Comparison of ENCODE assay signal across 8 cellular contexts in genomic region chr10:5685764-5686240, GRCh38. TPM values are rescaled to one million over a fixed set of nuclear protein-coding genes. Genes with fewer than 3 reads are reported as not detected.
DNase-seq lines count a peak whose midpoint lies in the region; ATAC-seq, FAIRE-seq and TF ChIP-seq lines count a peak whose summit lies in the region.

No MANE protein-coding gene starts in this region.

- CTCF ChIA-PET in HepG2 (lab: Yijun Ruan, JAX; ENCODE audit: low intra/inter-chr PET ratio, low total read pairs): interaction anchor here (1.7 kb wide), 1 partner anchor 56 kb away, joined by 4 read pairs; no protein-coding TSS in a partner anchor

- 1% methylated on average over 10 of the region's 10 CpGs for WGBS in HepG2 (ENCODE audit: low lambda C conversion rate)
- 5 to 6% methylated on average over 10 of the region's 10 CpGs for WGBS in upper lobe of left lung, 2 donors

- H3K4me3 ChIP-seq in HepG2 (replicated peaks in 1 of 3; ENCODE audit: insufficient read depth in 1 of 3, low read depth in 2 of 3, low read length in 3 of 3): peak overlapping the region; percentile 86 to 94 (median 89)
- H3K4me3 ChIP-seq in upper lobe of left lung: peak overlapping the region; percentile 66 to 100 (median 88)

- no peak for TF ChIP-seq RAD21 in HepG2 (CRISPR knock-in tag; IDR thresholded peaks at IDR 0.05)

- peak overlapping the region; percentile 93 for H3K27ac Mint-ChIP-seq in stimulated activated naive CD8-positive, alpha-beta T cell treated with anti-CD3 and anti-CD28 coated beads, Interleukin-15, Interleukin-2, amounts not matched to agents 100 ng/mL and 50 ng/mL, for 24 hours
- H3K27ac Mint-ChIP-seq in activated naive CD8-positive, alpha-beta T cell treated with anti-CD3 and anti-CD28 coated beads for 36 hours: peak overlapping the region; percentile 95

- in situ Hi-C loops in HepG2 (cut with HindIII; ENCODE audit: extremely low pct_ligation_motif_present, low pct_unique_long_range_greater_than_20kb): no loop called here

- no peak for TF ChIP-seq POLR2A in HepG2 (IDR thresholded peaks at IDR 0.05; ENCODE audit: insufficient read depth in 1 of 2, low read depth in 2 of 2, low read length in 2 of 2)
- TF ChIP-seq POLR2A in upper lobe of left lung (IDR thresholded peaks at IDR 0.05): no peak

- H3K27me3 Mint-ChIP-seq in stimulated activated naive CD8-positive, alpha-beta T cell treated with anti-CD3 and anti-CD28 coated beads, Interleukin-15, Interleukin-2, amounts not matched to agents 100 ng/mL and 50 ng/mL, for 24 hours: no peaks in the 10 kb centered on the region
- peaks cover 3% of the 10 kb centered on the region for H3K27me3 Mint-ChIP-seq in activated naive CD8-positive, alpha-beta T cell treated with anti-CD3 and anti-CD28 coated beads for 36 hours

- H3K36me3 ChIP-seq in HepG2 (replicated peaks in 1 of 2; ENCODE audit: control insufficient read depth in 1 of 2, insufficient read depth in 2 of 2, low read length in 2 of 2) (no peaks in the 10 kb centered on the region), upper lobe of left lung (no peaks in the 10 kb centered on the region)

- no peak overlapping the region for H2AFZ ChIP-seq in HepG2 (ENCODE audit: low read length)

- H3K9me3 ChIP-seq in HepG2 (ENCODE audit: low read length): no peaks in the 10 kb centered on the region
- H3K9me3 ChIP-seq in upper lobe of left lung: no peaks in the 10 kb centered on the region

- H3K79me2 ChIP-seq in HepG2 (ENCODE audit: insufficient read depth, low read length): peaks cover 60% of the 10 kb centered on the region

- H3K4me1 ChIP-seq in HepG2 (ENCODE audit: insufficient read depth, low read length) (peaks cover 60% of the 10 kb centered on the region), upper lobe of left lung (peaks cover 14 to 32% (median 20%) of the 10 kb centered on the region in 4 donors)

- H3K9ac ChIP-seq in HepG2 (ENCODE audit: insufficient read depth, low read depth, low read length): peak overlapping the region; percentile 92

- POLR2A ChIA-PET in HepG2 (lab: Yijun Ruan, JAX): interaction anchor here (2.1 kb wide), 1 partner anchor 204 kb away, joined by 11 read pairs; the partner anchor contains the start of genes ANKRD16 and FBH1

- DNase-seq in stimulated activated naive CD8-positive, alpha-beta T cell treated with anti-CD3 and anti-CD28 coated beads, Interleukin-15, Interleukin-2, amounts not matched to agents 100 U/mL and 50 U/mL, for 24 hours: no peak
- no peak for DNase-seq in activated naive CD8-positive, alpha-beta T cell treated with anti-CD3 and anti-CD28 coated beads for 36 hours
- DNase-seq in HepG2 (ENCODE audit: low spot score): no peak
- DNase-seq in upper lobe of left lung: no peak
- no peak for DNase-seq in NCI-H187 treated with DMSO at 0.1 percent for 48 hours (lab: John Stamatoyannopoulos, UW)
- DNase-seq in activated CD4-positive, alpha-beta T cell treated with anti-CD3 and anti-CD28 coated beads for 48 hours: no peak

- peaks cover 30% of the 10 kb centered on the region for H3K36me3 Mint-ChIP-seq in stimulated activated naive CD8-positive, alpha-beta T cell treated with anti-CD3 and anti-CD28 coated beads, Interleukin-15, Interleukin-2, amounts not matched to agents 100 ng/mL and 50 ng/mL, for 24 hours (ENCODE audit: low read depth)
- H3K36me3 Mint-ChIP-seq in activated naive CD8-positive, alpha-beta T cell treated with anti-CD3 and anti-CD28 coated beads for 36 hours: peaks cover 27% of the 10 kb centered on the region

- no peak for FAIRE-seq in HepG2 (lab: Jason Lieb, UNC)

- peak overlapping the region; percentile 79 for H3K4me2 ChIP-seq in HepG2 (ENCODE audit: low read depth, low read length)

- TF ChIP-seq EP300 in HepG2 (IDR thresholded peaks at IDR 0.05; ENCODE audit: low read depth in 2 of 2, low read length in 2 of 2) (no peak), HepG2 (CRISPR knock-in tag; IDR thresholded peaks at IDR 0.05; ENCODE audit: borderline replicate concordance) (no peak), upper lobe of left lung (IDR thresholded peaks at IDR 0.05) (no peak)

- ATAC-seq in stimulated activated naive CD8-positive, alpha-beta T cell treated with anti-CD3 and anti-CD28 coated beads, Interleukin-15, Interleukin-2, amounts not matched to agents 100 U/mL and 50 U/mL, for 24 hours: no peak
- ATAC-seq in HepG2 (0 out of 3 replicates have a peak, but pooled peaks have one; percentile 5), upper lobe of left lung (ENCODE audit: low FRiP score in 2 of 2) (no peak), HG03280 (IDR thresholded peaks at IDR 0.05; ENCODE audit: unreplicated experiment) (no peak)

- BruUV-seq in HepG2 (replicated peaks; lab: Mats Ljungman, UMichigan): TSS peak; percentile 61

- H3K27me3 ChIP-seq in HepG2 (ENCODE audit: control insufficient read depth in 1 of 2, insufficient read depth in 2 of 2, low read length in 2 of 2): no peaks in the 10 kb centered on the region; a peak in 2 of 5 replicates
- H3K27me3 ChIP-seq in upper lobe of left lung: no peaks in the 10 kb centered on the region

- TF ChIP-seq CTCF in HepG2 (CRISPR knock-in tag; IDR thresholded peaks at IDR 0.05): no peak
- no peak for TF ChIP-seq CTCF in upper lobe of left lung (IDR thresholded peaks at IDR 0.05)

- H4K20me1 ChIP-seq in HepG2 (ENCODE audit: insufficient read depth, low read length): peaks cover 12% of the 10 kb centered on the region; the same call in 1 of the 2 replicates

- intact Hi-C loops in HepG2 (cut with micrococcal nuclease; ENCODE audit: unreplicated experiment): loop anchor here (2.0 kb wide), 1 partner anchor 25 kb away; no protein-coding TSS in a partner anchor

- H3K9me3 Mint-ChIP-seq in stimulated activated naive CD8-positive, alpha-beta T cell treated with anti-CD3 and anti-CD28 coated beads, Interleukin-15, Interleukin-2, amounts not matched to agents 100 ng/mL and 50 ng/mL, for 24 hours: peaks cover 3% of the 10 kb centered on the region
- no peaks in the 10 kb centered on the region for H3K9me3 Mint-ChIP-seq in activated naive CD8-positive, alpha-beta T cell treated with anti-CD3 and anti-CD28 coated beads for 36 hours

- H3K4me3 Mint-ChIP-seq in stimulated activated naive CD8-positive, alpha-beta T cell treated with anti-CD3 and anti-CD28 coated beads, Interleukin-15, Interleukin-2, amounts not matched to agents 100 ng/mL and 50 ng/mL, for 24 hours: peak overlapping the region; percentile 96
- H3K4me3 Mint-ChIP-seq in activated naive CD8-positive, alpha-beta T cell treated with anti-CD3 and anti-CD28 coated beads for 36 hours: peak overlapping the region; percentile 93

- peak overlapping the region; percentile 86 for H3K27ac ChIP-seq in HepG2 (ENCODE audit: extremely low read length, insufficient read depth, low read length)
- H3K27ac ChIP-seq in upper lobe of left lung: peak overlapping the region; percentile 90 to 93 (median 91)

- peaks cover 68% of the 10 kb centered on the region for H3K4me1 Mint-ChIP-seq in stimulated activated naive CD8-positive, alpha-beta T cell treated with anti-CD3 and anti-CD28 coated beads, Interleukin-15, Interleukin-2, amounts not matched to agents 100 ng/mL and 50 ng/mL, for 24 hours (ENCODE audit: low read depth)
- peaks cover 42% of the 10 kb centered on the region for H3K4me1 Mint-ChIP-seq in activated naive CD8-positive, alpha-beta T cell treated with anti-CD3 and anti-CD28 coated beads for 36 hours

RNA-seq across cellular contexts. Expression of gene TASOR2, which starts 1.2 kb away (rescaled TPM):
- 10 to 100 TPM; 63.4 to 63.9 TPM for total RNA-seq in activated naive CD8-positive, alpha-beta T cell treated with anti-CD3 and anti-CD28 coated beads for 36 hours
- total RNA-seq in HepG2 (2016; rRNA removed; fragmentation: Illumina TruSeq; extraction: Trizol): 55.3 and 58.9 TPM in 2 replicates
- total RNA-seq in HepG2 (2016; cell fraction: cytosol; rRNA removed; fragmentation: Illumina TruSeq; extraction: Trizol; ENCODE audit: low read depth): 67.3 and 69.4 TPM in 2 replicates
- 51.2 and 60.5 TPM in 2 replicates for total RNA-seq in HepG2 (2016; cell fraction: insoluble cytoplasmic fraction; rRNA removed; fragmentation: Illumina TruSeq; extraction: Trizol)
- total RNA-seq in HepG2 (2016; cell fraction: membrane; rRNA removed; fragmentation: Illumina TruSeq; extraction: Trizol): 44.6 and 47.7 TPM in 2 replicates
- 95.9 and 108 TPM in 2 replicates for total RNA-seq in HepG2 (2016; cell fraction: nucleus; rRNA removed; fragmentation: Illumina TruSeq; extraction: Trizol)
- polyA plus RNA-seq in HepG2 (2011; rRNA removed): 22.8 and 24.2 TPM in 2 replicates
- polyA plus RNA-seq in HepG2 (2011; cell fraction: cytosol; rRNA removed): 8.9 and 13.1 TPM in 2 replicates
- polyA plus RNA-seq in HepG2 (2011; cell fraction: nucleus; rRNA removed): 30.2 and 31.2 TPM in 2 replicates
- polyA plus RNA-seq in HepG2 (2012): 23.3 and 26.9 TPM in 2 replicates
- 0.58 and 1.1 TPM in 2 replicates for polyA plus RNA-seq in HepG2 (2016; cell fraction: cytosol; fragmentation: Illumina TruSeq; extraction: Trizol; ENCODE audit: low read depth)
- polyA plus RNA-seq in HepG2 (2016; cell fraction: insoluble cytoplasmic fraction; fragmentation: Illumina TruSeq; extraction: Trizol; ENCODE audit: low read depth): 26.8 and 27.2 TPM in 2 replicates
- polyA plus RNA-seq in HepG2 (2016; cell fraction: membrane; fragmentation: Illumina TruSeq; extraction: Trizol; ENCODE audit: low read depth): 2.9 and 4.0 TPM in 2 replicates
- 68.3 and 79.1 TPM in 2 replicates for polyA plus RNA-seq in HepG2 (2016; cell fraction: nucleus; fragmentation: Illumina TruSeq; extraction: Trizol; ENCODE audit: insufficient read depth, low read depth)
- polyA minus RNA-seq in HepG2 (2011; rRNA and poly(A)+ RNA removed; ENCODE audit: low replicate concordance): 27.6 and 45.1 TPM in 2 replicates
- polyA minus RNA-seq in HepG2 (2011; cell fraction: cytosol; rRNA and poly(A)+ RNA removed): 30.7 and 32.8 TPM in 2 replicates
- polyA minus RNA-seq in HepG2 (2011; cell fraction: nucleus; rRNA and poly(A)+ RNA removed): 132 and 137 TPM in 2 replicates
- 100 to 1,000 TPM in 2 of 6 donors, 10 to 100 TPM in 4; 26.2 to 124 (median 65.3) TPM for total RNA-seq in upper lobe of left lung

RNA-seq across cellular contexts. Expression of gene ASB13, which starts 19.4 kb away (rescaled TPM):
- total RNA-seq in activated naive CD8-positive, alpha-beta T cell treated with anti-CD3 and anti-CD28 coated beads for 36 hours: 10 to 100 TPM; 11.3 to 12.0 TPM
- 15.4 and 17.5 TPM in 2 replicates for total RNA-seq in HepG2 (2016; rRNA removed; fragmentation: Illumina TruSeq; extraction: Trizol)
- total RNA-seq in HepG2 (2016; cell fraction: cytosol; rRNA removed; fragmentation: Illumina TruSeq; extraction: Trizol; ENCODE audit: low read depth): 3.3 and 4.7 TPM in 2 replicates
- 15.6 and 18.5 TPM in 2 replicates for total RNA-seq in HepG2 (2016; cell fraction: insoluble cytoplasmic fraction; rRNA removed; fragmentation: Illumina TruSeq; extraction: Trizol)
- 14.1 and 16.1 TPM in 2 replicates for total RNA-seq in HepG2 (2016; cell fraction: membrane; rRNA removed; fragmentation: Illumina TruSeq; extraction: Trizol)
- 7.1 and 7.5 TPM in 2 replicates for total RNA-seq in HepG2 (2016; cell fraction: nucleus; rRNA removed; fragmentation: Illumina TruSeq; extraction: Trizol)
- polyA plus RNA-seq in HepG2 (2011; rRNA removed): 9.3 and 12.7 TPM in 2 replicates
- 12.4 and 12.5 TPM in 2 replicates for polyA plus RNA-seq in HepG2 (2011; cell fraction: cytosol; rRNA removed)
- 7.4 and 9.5 TPM in 2 replicates for polyA plus RNA-seq in HepG2 (2011; cell fraction: nucleus; rRNA removed)
- 12.8 and 15.5 TPM in 2 replicates for polyA plus RNA-seq in HepG2 (2012)
- 4.6 and 4.7 TPM in 2 replicates for polyA plus RNA-seq in HepG2 (2016; cell fraction: cytosol; fragmentation: Illumina TruSeq; extraction: Trizol; ENCODE audit: low read depth)
- polyA plus RNA-seq in HepG2 (2016; cell fraction: insoluble cytoplasmic fraction; fragmentation: Illumina TruSeq; extraction: Trizol; ENCODE audit: low read depth): 12.6 and 16.4 TPM in 2 replicates
- polyA plus RNA-seq in HepG2 (2016; cell fraction: membrane; fragmentation: Illumina TruSeq; extraction: Trizol; ENCODE audit: low read depth): 10.4 and 12.4 TPM in 2 replicates
- polyA plus RNA-seq in HepG2 (2016; cell fraction: nucleus; fragmentation: Illumina TruSeq; extraction: Trizol; ENCODE audit: insufficient read depth, low read depth): 12.4 and 14.5 TPM in 2 replicates
- 31.7 and 36.4 TPM in 2 replicates for polyA minus RNA-seq in HepG2 (2011; rRNA and poly(A)+ RNA removed; ENCODE audit: low replicate concordance)
- polyA minus RNA-seq in HepG2 (2011; cell fraction: cytosol; rRNA and poly(A)+ RNA removed): 10.6 and 14.5 TPM in 2 replicates
- polyA minus RNA-seq in HepG2 (2011; cell fraction: nucleus; rRNA and poly(A)+ RNA removed): 5.5 and 7.7 TPM in 2 replicates
- total RNA-seq in upper lobe of left lung: 10 to 100 TPM in 5 of 6 donors, 1 to 10 TPM in 1; 6.3 to 32.5 (median 18.2) TPM
